Comparison of ENCODE assay signal across 29 cellular contexts in the genomic region with DNA sequence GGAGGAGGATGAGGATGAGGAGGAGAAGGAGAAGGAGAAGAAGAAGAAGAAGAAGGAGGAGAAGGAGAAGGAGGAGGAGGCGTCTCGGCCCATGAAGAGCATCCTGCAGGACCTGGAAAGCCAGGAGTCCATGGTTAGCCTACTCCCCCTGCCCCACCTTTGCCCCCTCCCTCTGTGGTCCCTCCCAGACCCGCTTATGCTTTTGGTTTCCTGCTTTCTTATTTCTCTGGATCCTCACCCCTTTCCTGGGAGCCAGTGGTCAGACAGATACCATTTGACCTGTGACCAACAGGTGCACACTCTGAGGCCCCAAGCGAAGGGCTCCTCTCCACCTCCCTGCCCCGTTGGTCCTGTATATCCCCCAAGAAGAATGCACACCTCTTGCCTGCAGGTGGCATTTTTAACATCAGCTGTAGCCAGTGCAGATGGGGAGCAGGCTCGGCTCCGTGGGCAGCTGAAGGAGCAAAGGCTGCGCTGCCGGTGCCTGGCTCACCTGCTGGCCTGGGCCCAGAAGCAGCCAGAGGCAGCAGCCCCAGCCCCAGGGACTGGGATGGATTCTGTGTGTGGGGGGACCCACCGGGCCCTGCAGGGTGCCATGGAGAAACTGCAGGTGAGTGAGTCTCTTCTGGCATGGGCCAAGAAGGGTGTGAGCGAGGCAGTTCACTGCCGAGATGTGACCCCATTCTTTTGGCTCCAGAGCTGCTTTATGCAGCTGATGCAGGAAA. TPM values are rescaled to one million over a fixed set of nuclear protein-coding genes. Genes with fewer than 3 reads are reported as not detected.
"Had no signal": no experiment of that assay in that cellular context is flagged by ENCODE, and none has a peak within 500 bp of the region (broad histone marks: within the 10 kb centered on the region; RNA-seq: fewer than 3 reads in every experiment).

No MANE protein-coding gene starts in this region.

- H3K9me3 ChIP-seq: neutrophil, pancreas, prostate gland, right lobe of liver, thoracic aorta, thyroid gland had no signal

- H3K4me3 ChIP-seq: neural progenitor cell, pancreas, prostate gland, right lobe of liver, sigmoid colon, stomach, thoracic aorta, thyroid gland, tibial nerve, upper lobe of left lung had no signal

- H3K36me3 ChIP-seq: neural progenitor cell, neutrophil, pancreas, prostate gland, right lobe of liver, sigmoid colon, stomach, thoracic aorta, thyroid gland, tibial nerve, upper lobe of left lung had no signal

- DNase-seq: naive thymus-derived CD4-positive, alpha-beta T cell; natural killer cell; nucleus accumbens; retina; right cardiac atrium; right lobe of liver; sigmoid colon; small intestine; stimulated activated CD4-positive, alpha-beta T cell treated with anti-CD3 and anti-CD28 coated beads, Interleukin-15, amount 100 ng/mL, for 24 hours; stimulated activated CD4-positive, alpha-beta T cell treated with anti-CD3 and anti-CD28 coated beads, Interleukin-2, amount 100 ng/mL, for 24 hours; stimulated activated CD4-positive, alpha-beta T cell treated with anti-CD3 and anti-CD28 coated beads, Interleukin-2, amount 100 ng/mL, for 48 hours; stimulated activated CD4-positive, alpha-beta T cell treated with anti-CD3 and anti-CD28 coated beads, Interleukin-4, amount 100 ng/mL, for 24 hours; stimulated activated naive B cell treated with anti-CD40 and anti-IgM and Interleukin-4, amounts not matched to agents 10 μg/mL and 1 μg/mL and 100 μg/mL, for 72 hours; stimulated activated naive CD4-positive, alpha-beta T cell treated with Interleukin-2 at 50 U/mL for 16 hours; stomach; thyroid gland; trophoblast cell; upper lobe of left lung had no signal

- H3K36me3 Mint-ChIP-seq: natural killer cell; stimulated activated effector memory CD8-positive, alpha-beta T cell treated with anti-CD3 and anti-CD28 coated beads, Interleukin-12 subunit alpha, Interleukin-12 subunit beta, amount 100 ng/mL, for 72 hours; stimulated activated naive B cell treated with anti-CD40 and anti-IgM and Interleukin-4, amounts not matched to agents 10 μg/mL and 1 μg/mL and 100 μg/mL, for 72 hours had no signal

- FAIRE-seq: pancreas, small intestine, urothelium cell line had no signal

- H3K9ac ChIP-seq: neural progenitor cell had no signal

- H3K4me3 Mint-ChIP-seq: naive thymus-derived CD4-positive, alpha-beta T cell; natural killer cell; nephron; neural progenitor cell; stimulated activated effector memory CD8-positive, alpha-beta T cell treated with anti-CD3 and anti-CD28 coated beads, Interleukin-12 subunit alpha, Interleukin-12 subunit beta, amount 100 ng/mL, for 72 hours; stimulated activated naive B cell treated with anti-CD40 and anti-IgM and Interleukin-4, amounts not matched to agents 10 μg/mL and 1 μg/mL and 100 μg/mL, for 72 hours; stimulated activated naive CD8-positive, alpha-beta T cell treated with anti-CD3 and anti-CD28 coated beads, Interleukin-15, Interleukin-2, amounts not matched to agents 100 ng/mL and 50 ng/mL, for 24 hours had no signal

- H3K27ac ChIP-seq: neural progenitor cell, neutrophil, pancreas, prostate gland, right lobe of liver, sigmoid colon, stomach, thoracic aorta, thyroid gland, tibial nerve, upper lobe of left lung had no signal

- H2AFZ ChIP-seq: neural progenitor cell had no signal

- ATAC-seq: naive thymus-derived CD4-positive, alpha-beta T cell; natural killer cell; pancreas; right lobe of liver; stimulated activated effector memory CD8-positive, alpha-beta T cell treated with anti-CD3 and anti-CD28 coated beads, Interleukin-12 subunit alpha, Interleukin-12 subunit beta, amount 100 ng/mL, for 72 hours; stimulated activated naive B cell treated with anti-CD40 and anti-IgM and Interleukin-4, amounts not matched to agents 10 μg/mL and 1 μg/mL and 100 μg/mL, for 72 hours had no signal

- H3K27me3 ChIP-seq: neural progenitor cell, neutrophil, pancreas, right lobe of liver, thyroid gland, tibial nerve, upper lobe of left lung had no signal

- H3K4me1 ChIP-seq: neural progenitor cell, pancreas, prostate gland, right lobe of liver, sigmoid colon, stomach, thyroid gland, tibial nerve, upper lobe of left lung had no signal

- H3K27me3 Mint-ChIP-seq: stimulated activated naive CD8-positive, alpha-beta T cell treated with anti-CD3 and anti-CD28 coated beads, Interleukin-15, Interleukin-2, amounts not matched to agents 100 ng/mL and 50 ng/mL, for 24 hours had no signal

- H3K27ac Mint-ChIP-seq: naive thymus-derived CD4-positive, alpha-beta T cell; natural killer cell; nephron; neural progenitor cell; stimulated activated effector memory CD8-positive, alpha-beta T cell treated with anti-CD3 and anti-CD28 coated beads, Interleukin-12 subunit alpha, Interleukin-12 subunit beta, amount 100 ng/mL, for 72 hours; stimulated activated naive B cell treated with anti-CD40 and anti-IgM and Interleukin-4, amounts not matched to agents 10 μg/mL and 1 μg/mL and 100 μg/mL, for 72 hours; stimulated activated naive CD8-positive, alpha-beta T cell treated with anti-CD3 and anti-CD28 coated beads, Interleukin-15, Interleukin-2, amounts not matched to agents 100 ng/mL and 50 ng/mL, for 24 hours had no signal

- H3K4me2 ChIP-seq: neural progenitor cell had no signal

- H3K4me1 Mint-ChIP-seq: naive thymus-derived CD4-positive, alpha-beta T cell; natural killer cell; nephron; neural progenitor cell; stimulated activated effector memory CD8-positive, alpha-beta T cell treated with anti-CD3 and anti-CD28 coated beads, Interleukin-12 subunit alpha, Interleukin-12 subunit beta, amount 100 ng/mL, for 72 hours; stimulated activated naive B cell treated with anti-CD40 and anti-IgM and Interleukin-4, amounts not matched to agents 10 μg/mL and 1 μg/mL and 100 μg/mL, for 72 hours had no signal

RNA-seq across cellular contexts. Expression of gene ZNF492, which starts 32.1 kb away (rescaled TPM):
- total RNA-seq: thoracic aorta had no signal
- polyA plus RNA-seq: neural cell had no signal
